ENCODE assay signal across 1 cellular context in the genomic region with DNA sequence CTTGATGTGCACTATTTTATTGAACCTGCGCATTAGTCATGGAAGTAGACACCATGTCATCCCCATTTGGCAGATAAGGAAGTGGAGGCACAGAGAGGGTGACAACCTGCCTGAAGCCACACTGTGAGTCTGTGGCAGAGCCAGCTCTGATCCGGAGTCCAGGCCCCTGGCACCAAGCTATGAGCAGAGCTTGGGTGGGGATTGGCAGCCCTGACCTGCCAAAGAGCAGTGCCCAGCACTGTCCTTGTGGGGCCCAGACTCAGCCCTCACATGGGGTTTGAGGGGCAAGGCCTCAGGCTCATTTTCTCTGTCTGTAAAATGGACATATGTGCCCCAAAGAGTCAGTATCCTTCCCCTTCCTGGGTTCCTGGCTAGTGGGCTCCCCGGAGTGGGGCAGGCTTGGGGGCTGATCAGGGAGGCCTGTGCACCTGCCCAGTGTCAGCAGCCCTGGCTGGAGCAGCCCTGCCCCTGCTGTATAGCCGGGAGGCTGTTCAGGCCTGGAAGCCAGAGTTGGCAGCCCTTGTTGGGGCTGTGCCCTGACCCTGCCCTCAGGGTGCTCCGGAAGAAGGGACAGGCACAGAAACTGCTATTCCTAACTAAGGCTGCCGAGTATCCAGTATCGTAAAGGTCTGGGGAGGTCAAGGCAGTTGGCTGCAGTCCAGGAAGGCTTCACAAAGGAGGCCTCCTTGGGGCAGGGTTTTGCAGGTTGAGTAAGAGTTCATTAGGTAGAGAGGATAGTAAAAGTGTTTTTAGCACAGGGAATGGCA.
TF ChIP-seq lines count a peak whose summit lies in the region.

No MANE protein-coding gene starts in this region.

TF ChIP-seq in HepG2, 621 proteins besides CTCF, POLR2A, EP300 and RAD21 (continued from another document and continues in another):
- TF ChIP-seq BHLHE40 (IDR thresholded peaks at IDR 0.05; ENCODE audit: low read length) (no peak), ZNF350 (CRISPR knock-in tag; IDR thresholded peaks at IDR 0.05; ENCODE audit: borderline replicate concordance, low read depth) (peak; percentile 25; the same call in 1 of the 2 replicates), RBM22 (optimal IDR thresholded peaks at IDR 0.05; ENCODE audit: low read length) (no peak), ZFP90 (CRISPR knock-in tag; IDR thresholded peaks at IDR 0.05; ENCODE audit: borderline replicate concordance) (peak; percentile 63; the same call in 1 of the 2 replicates), BCL6 (CRISPR knock-in tag; IDR thresholded peaks at IDR 0.05) (peak; percentile 10; the same call in 1 of the 2 replicates), ZNF605 (CRISPR knock-in tag; IDR thresholded peaks at IDR 0.05) (0 out of 2 replicates have a peak, but pooled peaks have one; percentile 67), SOX13 (IDR thresholded peaks at IDR 0.05) (no peak), SOX13 (CRISPR knock-in tag; conservative IDR thresholded peaks at IDR 0.05 in 1 of 2, IDR thresholded peaks at IDR 0.05 in 1 of 2) (peak in 1 of 2 experiments; percentile 61; a peak in 1 of 4 replicates), HNRNPL (IDR thresholded peaks at IDR 0.05; ENCODE audit: low read depth, low read length) (peak; percentile 55; the same call in 1 of the 2 replicates), SALL1 (CRISPR knock-in tag; IDR thresholded peaks at IDR 0.05) (peak; percentile 36; the same call in 1 of the 2 replicates), ZZZ3 (CRISPR knock-in tag; IDR thresholded peaks at IDR 0.05; ENCODE audit: borderline replicate concordance) (0 out of 2 replicates have a peak, but pooled peaks have one; percentile 8), ZMYM4 (CRISPR knock-in tag; IDR thresholded peaks at IDR 0.05) (0 out of 2 replicates have a peak, but pooled peaks have one; percentile 17), MED1 (CRISPR knock-in tag; IDR thresholded peaks at IDR 0.05) (peak; percentile 44; the same call in 1 of the 2 replicates), SIN3A (IDR thresholded peaks at IDR 0.05; ENCODE audit: borderline replicate concordance, low read depth, low read length) (no peak), KDM1A (CRISPR knock-in tag; IDR thresholded peaks at IDR 0.05) (0 out of 2 replicates have a peak, but pooled peaks have one; percentile 35), SRY (CRISPR knock-in tag; IDR thresholded peaks at IDR 0.05) (no peak; the same call in 1 of the 2 replicates), PHF21A (CRISPR knock-in tag; IDR thresholded peaks at IDR 0.05) (peak; percentile 27), KLF6 (CRISPR knock-in tag; IDR thresholded peaks at IDR 0.05) (0 out of 2 replicates have a peak, but pooled peaks have one; percentile 22), NFYC (CRISPR knock-in tag; IDR thresholded peaks at IDR 0.05) (0 out of 2 replicates have a peak, but pooled peaks have one; percentile 7), ZNF253 (CRISPR knock-in tag; IDR thresholded peaks at IDR 0.05; ENCODE audit: borderline replicate concordance) (peak; percentile 76; the same call in 1 of the 2 replicates), NFYB (CRISPR knock-in tag; IDR thresholded peaks at IDR 0.05) (no peak), ZBTB21 (CRISPR knock-in tag; IDR thresholded peaks at IDR 0.05) (no peak), RXRB (CRISPR knock-in tag; IDR thresholded peaks at IDR 0.05; ENCODE audit: borderline replicate concordance) (0 out of 2 replicates have a peak, but pooled peaks have one; percentile 12), HNRNPLL (IDR thresholded peaks at IDR 0.05; ENCODE audit: low read depth, low read length, poor library complexity, severe bottlenecking) (peak; percentile 22), ATM (IDR thresholded peaks at IDR 0.05; ENCODE audit: borderline replicate concordance) (no peak), EED (CRISPR knock-in tag; IDR thresholded peaks at IDR 0.05) (peak; percentile 54; the same call in 1 of the 2 replicates), GABPB1 (CRISPR knock-in tag; IDR thresholded peaks at IDR 0.05) (peak; percentile 24; the same call in 1 of the 2 replicates), RARA (CRISPR knock-in tag; IDR thresholded peaks at IDR 0.05) (peak; percentile 79), GATAD1 (CRISPR knock-in tag; IDR thresholded peaks at IDR 0.05) (peak; percentile 11; the same call in 1 of the 2 replicates)
- TF ChIP-seq, protein P1, sequence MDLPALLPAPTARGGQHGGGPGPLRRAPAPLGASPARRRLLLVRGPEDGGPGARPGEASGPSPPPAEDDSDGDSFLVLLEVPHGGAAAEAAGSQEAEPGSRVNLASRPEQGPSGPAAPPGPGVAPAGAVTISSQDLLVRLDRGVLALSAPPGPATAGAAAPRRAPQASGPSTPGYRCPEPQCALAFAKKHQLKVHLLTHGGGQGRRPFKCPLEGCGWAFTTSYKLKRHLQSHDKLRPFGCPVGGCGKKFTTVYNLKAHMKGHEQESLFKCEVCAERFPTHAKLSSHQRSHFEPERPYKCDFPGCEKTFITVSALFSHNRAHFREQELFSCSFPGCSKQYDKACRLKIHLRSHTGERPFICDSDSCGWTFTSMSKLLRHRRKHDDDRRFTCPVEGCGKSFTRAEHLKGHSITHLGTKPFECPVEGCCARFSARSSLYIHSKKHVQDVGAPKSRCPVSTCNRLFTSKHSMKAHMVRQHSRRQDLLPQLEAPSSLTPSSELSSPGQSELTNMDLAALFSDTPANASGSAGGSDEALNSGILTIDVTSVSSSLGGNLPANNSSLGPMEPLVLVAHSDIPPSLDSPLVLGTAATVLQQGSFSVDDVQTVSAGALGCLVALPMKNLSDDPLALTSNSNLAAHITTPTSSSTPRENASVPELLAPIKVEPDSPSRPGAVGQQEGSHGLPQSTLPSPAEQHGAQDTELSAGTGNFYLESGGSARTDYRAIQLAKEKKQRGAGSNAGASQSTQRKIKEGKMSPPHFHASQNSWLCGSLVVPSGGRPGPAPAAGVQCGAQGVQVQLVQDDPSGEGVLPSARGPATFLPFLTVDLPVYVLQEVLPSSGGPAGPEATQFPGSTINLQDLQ (CRISPR knock-in tag; IDR thresholded peaks at IDR 0.05): 0 out of 2 replicates have a peak, but pooled peaks have one; percentile 27
- TF ChIP-seq, protein P2, sequence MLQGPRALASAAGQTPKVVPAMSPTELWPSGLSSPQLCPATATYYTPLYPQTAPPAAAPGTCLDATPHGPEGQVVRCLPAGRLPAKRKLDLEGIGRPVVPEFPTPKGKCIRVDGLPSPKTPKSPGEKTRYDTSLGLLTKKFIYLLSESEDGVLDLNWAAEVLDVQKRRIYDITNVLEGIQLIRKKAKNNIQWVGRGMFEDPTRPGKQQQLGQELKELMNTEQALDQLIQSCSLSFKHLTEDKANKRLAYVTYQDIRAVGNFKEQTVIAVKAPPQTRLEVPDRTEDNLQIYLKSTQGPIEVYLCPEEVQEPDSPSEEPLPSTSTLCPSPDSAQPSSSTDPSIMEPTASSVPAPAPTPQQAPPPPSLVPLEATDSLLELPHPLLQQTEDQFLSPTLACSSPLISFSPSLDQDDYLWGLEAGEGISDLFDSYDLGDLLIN (CRISPR knock-in tag; IDR thresholded peaks at IDR 0.05; ENCODE audit: borderline replicate concordance): 0 out of 2 replicates have a peak, but pooled peaks have one; percentile 13
- TF ChIP-seq, protein P3, sequence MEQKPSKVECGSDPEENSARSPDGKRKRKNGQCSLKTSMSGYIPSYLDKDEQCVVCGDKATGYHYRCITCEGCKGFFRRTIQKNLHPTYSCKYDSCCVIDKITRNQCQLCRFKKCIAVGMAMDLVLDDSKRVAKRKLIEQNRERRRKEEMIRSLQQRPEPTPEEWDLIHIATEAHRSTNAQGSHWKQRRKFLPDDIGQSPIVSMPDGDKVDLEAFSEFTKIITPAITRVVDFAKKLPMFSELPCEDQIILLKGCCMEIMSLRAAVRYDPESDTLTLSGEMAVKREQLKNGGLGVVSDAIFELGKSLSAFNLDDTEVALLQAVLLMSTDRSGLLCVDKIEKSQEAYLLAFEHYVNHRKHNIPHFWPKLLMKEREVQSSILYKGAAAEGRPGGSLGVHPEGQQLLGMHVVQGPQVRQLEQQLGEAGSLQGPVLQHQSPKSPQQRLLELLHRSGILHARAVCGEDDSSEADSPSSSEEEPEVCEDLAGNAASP (CRISPR knock-in tag; IDR thresholded peaks at IDR 0.05; ENCODE audit: borderline replicate concordance): peak; percentile 84
- TF ChIP-seq, protein P4, sequence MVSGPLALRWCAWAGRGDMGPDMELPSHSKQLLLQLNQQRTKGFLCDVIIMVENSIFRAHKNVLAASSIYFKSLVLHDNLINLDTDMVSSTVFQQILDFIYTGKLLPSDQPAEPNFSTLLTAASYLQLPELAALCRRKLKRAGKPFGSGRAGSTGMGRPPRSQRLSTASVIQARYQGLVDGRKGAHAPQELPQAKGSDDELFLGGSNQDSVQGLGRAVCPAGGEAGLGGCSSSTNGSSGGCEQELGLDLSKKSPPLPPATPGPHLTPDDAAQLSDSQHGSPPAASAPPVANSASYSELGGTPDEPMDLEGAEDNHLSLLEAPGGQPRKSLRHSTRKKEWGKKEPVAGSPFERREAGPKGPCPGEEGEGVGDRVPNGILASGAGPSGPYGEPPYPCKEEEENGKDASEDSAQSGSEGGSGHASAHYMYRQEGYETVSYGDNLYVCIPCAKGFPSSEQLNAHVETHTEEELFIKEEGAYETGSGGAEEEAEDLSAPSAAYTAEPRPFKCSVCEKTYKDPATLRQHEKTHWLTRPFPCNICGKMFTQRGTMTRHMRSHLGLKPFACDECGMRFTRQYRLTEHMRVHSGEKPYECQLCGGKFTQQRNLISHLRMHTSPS (CRISPR knock-in tag; IDR thresholded peaks at IDR 0.05; ENCODE audit: low read depth): peak; percentile 41; the same call in 1 of the 2 replicates
- TF ChIP-seq, protein P5, sequence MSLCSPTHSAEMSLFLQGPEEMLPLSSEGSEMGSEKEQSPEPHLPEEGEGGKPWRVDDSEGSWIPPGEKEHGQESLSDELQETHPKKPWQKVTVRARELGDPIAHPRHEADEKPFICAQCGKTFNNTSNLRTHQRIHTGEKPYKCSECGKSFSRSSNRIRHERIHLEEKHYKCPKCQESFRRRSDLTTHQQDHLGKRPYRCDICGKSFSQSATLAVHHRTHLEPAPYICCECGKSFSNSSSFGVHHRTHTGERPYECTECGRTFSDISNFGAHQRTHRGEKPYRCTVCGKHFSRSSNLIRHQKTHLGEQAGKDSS (CRISPR knock-in tag; IDR thresholded peaks at IDR 0.05; ENCODE audit: borderline replicate concordance, low read depth): 0 out of 2 replicates have a peak, but pooled peaks have one; percentile 23
- TF ChIP-seq, protein P6, sequence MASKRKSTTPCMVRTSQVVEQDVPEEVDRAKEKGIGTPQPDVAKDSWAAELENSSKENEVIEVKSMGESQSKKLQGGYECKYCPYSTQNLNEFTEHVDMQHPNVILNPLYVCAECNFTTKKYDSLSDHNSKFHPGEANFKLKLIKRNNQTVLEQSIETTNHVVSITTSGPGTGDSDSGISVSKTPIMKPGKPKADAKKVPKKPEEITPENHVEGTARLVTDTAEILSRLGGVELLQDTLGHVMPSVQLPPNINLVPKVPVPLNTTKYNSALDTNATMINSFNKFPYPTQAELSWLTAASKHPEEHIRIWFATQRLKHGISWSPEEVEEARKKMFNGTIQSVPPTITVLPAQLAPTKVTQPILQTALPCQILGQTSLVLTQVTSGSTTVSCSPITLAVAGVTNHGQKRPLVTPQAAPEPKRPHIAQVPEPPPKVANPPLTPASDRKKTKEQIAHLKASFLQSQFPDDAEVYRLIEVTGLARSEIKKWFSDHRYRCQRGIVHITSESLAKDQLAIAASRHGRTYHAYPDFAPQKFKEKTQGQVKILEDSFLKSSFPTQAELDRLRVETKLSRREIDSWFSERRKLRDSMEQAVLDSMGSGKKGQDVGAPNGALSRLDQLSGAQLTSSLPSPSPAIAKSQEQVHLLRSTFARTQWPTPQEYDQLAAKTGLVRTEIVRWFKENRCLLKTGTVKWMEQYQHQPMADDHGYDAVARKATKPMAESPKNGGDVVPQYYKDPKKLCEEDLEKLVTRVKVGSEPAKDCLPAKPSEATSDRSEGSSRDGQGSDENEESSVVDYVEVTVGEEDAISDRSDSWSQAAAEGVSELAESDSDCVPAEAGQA (IDR thresholded peaks at IDR 0.05; ENCODE audit: low read depth): no peak
- TF ChIP-seq, protein P6 (CRISPR knock-in tag; IDR thresholded peaks at IDR 0.05; ENCODE audit: borderline replicate concordance): no peak
- TF ChIP-seq, protein P7, sequence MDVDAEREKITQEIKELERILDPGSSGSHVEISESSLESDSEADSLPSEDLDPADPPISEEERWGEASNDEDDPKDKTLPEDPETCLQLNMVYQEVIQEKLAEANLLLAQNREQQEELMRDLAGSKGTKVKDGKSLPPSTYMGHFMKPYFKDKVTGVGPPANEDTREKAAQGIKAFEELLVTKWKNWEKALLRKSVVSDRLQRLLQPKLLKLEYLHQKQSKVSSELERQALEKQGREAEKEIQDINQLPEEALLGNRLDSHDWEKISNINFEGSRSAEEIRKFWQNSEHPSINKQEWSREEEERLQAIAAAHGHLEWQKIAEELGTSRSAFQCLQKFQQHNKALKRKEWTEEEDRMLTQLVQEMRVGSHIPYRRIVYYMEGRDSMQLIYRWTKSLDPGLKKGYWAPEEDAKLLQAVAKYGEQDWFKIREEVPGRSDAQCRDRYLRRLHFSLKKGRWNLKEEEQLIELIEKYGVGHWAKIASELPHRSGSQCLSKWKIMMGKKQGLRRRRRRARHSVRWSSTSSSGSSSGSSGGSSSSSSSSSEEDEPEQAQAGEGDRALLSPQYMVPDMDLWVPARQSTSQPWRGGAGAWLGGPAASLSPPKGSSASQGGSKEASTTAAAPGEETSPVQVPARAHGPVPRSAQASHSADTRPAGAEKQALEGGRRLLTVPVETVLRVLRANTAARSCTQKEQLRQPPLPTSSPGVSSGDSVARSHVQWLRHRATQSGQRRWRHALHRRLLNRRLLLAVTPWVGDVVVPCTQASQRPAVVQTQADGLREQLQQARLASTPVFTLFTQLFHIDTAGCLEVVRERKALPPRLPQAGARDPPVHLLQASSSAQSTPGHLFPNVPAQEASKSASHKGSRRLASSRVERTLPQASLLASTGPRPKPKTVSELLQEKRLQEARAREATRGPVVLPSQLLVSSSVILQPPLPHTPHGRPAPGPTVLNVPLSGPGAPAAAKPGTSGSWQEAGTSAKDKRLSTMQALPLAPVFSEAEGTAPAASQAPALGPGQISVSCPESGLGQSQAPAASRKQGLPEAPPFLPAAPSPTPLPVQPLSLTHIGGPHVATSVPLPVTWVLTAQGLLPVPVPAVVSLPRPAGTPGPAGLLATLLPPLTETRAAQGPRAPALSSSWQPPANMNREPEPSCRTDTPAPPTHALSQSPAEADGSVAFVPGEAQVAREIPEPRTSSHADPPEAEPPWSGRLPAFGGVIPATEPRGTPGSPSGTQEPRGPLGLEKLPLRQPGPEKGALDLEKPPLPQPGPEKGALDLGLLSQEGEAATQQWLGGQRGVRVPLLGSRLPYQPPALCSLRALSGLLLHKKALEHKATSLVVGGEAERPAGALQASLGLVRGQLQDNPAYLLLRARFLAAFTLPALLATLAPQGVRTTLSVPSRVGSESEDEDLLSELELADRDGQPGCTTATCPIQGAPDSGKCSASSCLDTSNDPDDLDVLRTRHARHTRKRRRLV (CRISPR knock-in tag; IDR thresholded peaks at IDR 0.05): no peak
